8 cellular contexts compared by ENCODE assay signal in the genomic region with DNA sequence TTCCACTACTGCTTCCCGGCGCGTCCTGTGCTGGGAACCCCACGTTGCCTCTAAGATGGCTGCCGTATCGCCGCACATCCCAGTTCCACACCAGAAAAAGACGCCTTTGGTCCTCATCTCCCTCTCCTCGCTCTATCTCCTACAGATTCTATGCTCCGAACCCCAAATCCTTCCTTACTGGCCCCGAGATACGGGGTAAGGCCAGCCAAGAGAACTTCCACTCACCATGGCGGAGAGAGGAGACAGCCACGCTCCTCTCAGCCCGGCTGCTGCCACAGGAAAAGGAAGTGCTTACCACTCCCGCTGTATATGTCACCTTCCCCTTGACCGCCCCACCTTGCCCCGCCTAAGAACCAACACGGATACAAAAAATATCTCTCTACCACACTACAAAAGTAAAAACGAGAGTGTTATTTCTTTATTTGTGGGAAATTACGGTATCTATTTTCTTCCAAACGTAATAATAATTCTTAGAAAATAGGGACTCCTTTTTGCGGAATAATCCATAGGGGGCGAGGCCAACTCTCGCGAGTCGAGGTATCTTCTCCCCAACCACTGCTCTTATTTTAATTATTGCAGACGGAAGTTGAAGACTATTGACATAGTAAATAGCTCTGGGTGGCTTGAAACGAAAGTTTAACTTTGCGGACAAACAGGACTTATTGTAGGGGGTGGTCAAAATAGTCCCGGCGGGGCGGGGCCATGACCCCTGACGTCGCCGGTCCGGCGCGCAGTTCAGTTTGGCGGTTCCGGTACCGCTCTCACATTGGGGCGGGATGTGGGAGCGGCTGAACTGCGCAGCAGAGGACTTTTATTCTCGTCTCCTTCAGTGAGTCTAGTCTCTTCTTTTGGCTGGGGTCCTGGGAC. TPM values are rescaled to one million over a fixed set of nuclear protein-coding genes. Genes with fewer than 3 reads are reported as not detected.
DNase-seq lines count a peak whose midpoint lies in the region; ATAC-seq and TF ChIP-seq lines count a peak whose summit lies in the region.

RPL4 (minus strand) TSS at position 293 of the 867 bp plus-strand sequence; CDS start at position 228, 65 bp downstream.
ZWILCH (plus strand) TSS at position 764 of the 867 bp plus-strand sequence; CDS start at position 777, 13 bp downstream.

- CTCF ChIA-PET in HEK293 (lab: Yijun Ruan, JAX) = interaction anchor here (1.1 to 3.0 kb wide), 3 partner anchors 7 to 115 kb away, joined by 3 to 23 read pairs (median 10); partner anchors contain the start of gene SNAPC5

- DNase-seq in GM06990 (ENCODE audit: extremely low read depth, insufficient read length) (peak; percentile 90), MV-4-11 (lab: John Stamatoyannopoulos, UW) (peak; percentile 90), T follicular helper cell (ENCODE audit: low read depth) (peak; percentile 75), heart left ventricle (peak; percentile 82 to 88 (median 83)), posterior vena cava (ENCODE audit: low spot score) (peak; percentile 95), upper lobe of right lung (peak; percentile 89)

- H3K36me3 ChIP-seq in GM06990 (ENCODE audit: control insufficient read depth, insufficient read depth, low read length) = peaks cover 11% of the 10 kb centered on the region
- peaks cover 42 to 48% of the 10 kb centered on the region in 2 experiments for H3K36me3 ChIP-seq in HEK293 (ENCODE audit: control insufficient read depth in 2 of 2, insufficient read depth in 1 of 2, low read length in 2 of 2)
- H3K36me3 ChIP-seq in heart left ventricle = peaks cover 0 to 37% (median 34%) of the 10 kb centered on the region in 9 donors
- H3K36me3 ChIP-seq in upper lobe of right lung = peaks cover 36% of the 10 kb centered on the region

- peak within 1 kb of the TSS; percentile 99 for H3K4me3 ChIP-seq in GM06990 (replicated peaks; ENCODE audit: low read depth, low read length)
- peak within 1 kb of the TSS; percentile 76 for H3K4me3 ChIP-seq in HEK293 (ENCODE audit: low read depth, low read length)
- peak within 1 kb of the TSS; percentile 47 to 96 (median 86) for H3K4me3 ChIP-seq in heart left ventricle
- H3K4me3 ChIP-seq in upper lobe of right lung = peak within 1 kb of the TSS; percentile 92

- intact Hi-C loops in heart left ventricle (cut with DNase I) = loop anchor here in 2 of 10 donors (2.0 to 5.0 kb wide), 2 partner anchors 118 to 348 kb away; partner anchors contain the start of gene MAP2K1 (in 1 of the 2)
- intact Hi-C loops in posterior vena cava (cut with DNase I) = no loop called here
- intact Hi-C loops in upper lobe of right lung (cut with DNase I) = no loop called here

- H3K27me3 ChIP-seq in GM06990 (replicated peaks; ENCODE audit: control insufficient read depth, insufficient read depth, low read length) (no peaks in the 10 kb centered on the region), heart left ventricle (no peaks in the 10 kb centered on the region), upper lobe of right lung (no peaks in the 10 kb centered on the region)

- H3K27ac ChIP-seq in HEK293 (ENCODE audit: extremely low read depth, low read depth, low read length) = peak within 1 kb of the TSS; percentile 86
- peak within 1 kb of the TSS; percentile 51 for H3K27ac ChIP-seq in adipose tissue (ENCODE audit: low read depth, low read length)
- peak within 1 kb of the TSS; percentile 82 to 97 (median 91) for H3K27ac ChIP-seq in heart left ventricle
- peak within 1 kb of the TSS; percentile 97 for H3K27ac ChIP-seq in upper lobe of right lung

- peaks cover 5% of the 10 kb centered on the region; the same call in 1 of the 2 replicates for H3K4me1 ChIP-seq in HEK293 (ENCODE audit: control insufficient read depth, insufficient read depth, low read length)
- peaks cover 7 to 42% (median 22%) of the 10 kb centered on the region in 12 donors for H3K4me1 ChIP-seq in heart left ventricle
- peaks cover 33% of the 10 kb centered on the region for H3K4me1 ChIP-seq in upper lobe of right lung

- peak; percentile 42 to 84 for TF ChIP-seq POLR2A in heart left ventricle (IDR thresholded peaks at IDR 0.05)

- WGBS in adipose tissue, 3 donors = 0 to 1% (median 0%) methylated on average over 46 of the region's 46 CpGs
- WGBS in heart left ventricle, 4 donors = 0% methylated on average over 46 of the region's 46 CpGs

- TF ChIP-seq CTCF in GM06990 (IDR thresholded peaks at IDR 0.05; ENCODE audit: insufficient read depth, low read length, poor library complexity, severe bottlenecking) (no peak), HEK293 (tag by site-specific recombination; IDR thresholded peaks at IDR 0.05) (peak; percentile 20; the same call in 1 of the 2 replicates), heart left ventricle (IDR thresholded peaks at IDR 0.05) (peak in 1 of 12 donors; percentile 16), upper lobe of right lung (IDR thresholded peaks at IDR 0.05) (no peak)

- POLR2A ChIA-PET in HEK293 (lab: Yijun Ruan, JAX) = interaction anchor here (0.5 to 1.9 kb wide), 17 partner anchors 11 to 1761 kb away, joined by 3 to 8 read pairs (median 3); partner anchors contain the start of genes MAP2K1 and SMAD6

- peak; percentile 94 to 96 (median 94) for ATAC-seq in heart left ventricle
- peak; percentile 95 for ATAC-seq in upper lobe of right lung

- H3K9me3 ChIP-seq in HEK293 (ENCODE audit: control insufficient read depth, insufficient read depth, low read depth, low read length) (no peaks in the 10 kb centered on the region), heart left ventricle (no peaks in the 10 kb centered on the region), upper lobe of right lung (no peaks in the 10 kb centered on the region)

TF ChIP-seq in HEK293, 187 proteins besides CTCF, POLR2A, EP300 and RAD21 (continues in another document):
- TF ChIP-seq, protein P1, sequence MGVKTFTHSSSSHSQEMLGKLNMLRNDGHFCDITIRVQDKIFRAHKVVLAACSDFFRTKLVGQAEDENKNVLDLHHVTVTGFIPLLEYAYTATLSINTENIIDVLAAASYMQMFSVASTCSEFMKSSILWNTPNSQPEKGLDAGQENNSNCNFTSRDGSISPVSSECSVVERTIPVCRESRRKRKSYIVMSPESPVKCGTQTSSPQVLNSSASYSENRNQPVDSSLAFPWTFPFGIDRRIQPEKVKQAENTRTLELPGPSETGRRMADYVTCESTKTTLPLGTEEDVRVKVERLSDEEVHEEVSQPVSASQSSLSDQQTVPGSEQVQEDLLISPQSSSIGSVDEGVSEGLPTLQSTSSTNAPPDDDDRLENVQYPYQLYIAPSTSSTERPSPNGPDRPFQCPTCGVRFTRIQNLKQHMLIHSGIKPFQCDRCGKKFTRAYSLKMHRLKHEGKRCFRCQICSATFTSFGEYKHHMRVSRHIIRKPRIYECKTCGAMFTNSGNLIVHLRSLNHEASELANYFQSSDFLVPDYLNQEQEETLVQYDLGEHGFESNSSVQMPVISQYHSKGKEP (tag by site-specific recombination; IDR thresholded peaks at IDR 0.05) = no peak
- no peak for TF ChIP-seq ZNF585B (tag by site-specific recombination; IDR thresholded peaks at IDR 0.05)
- peak; percentile 41 for TF ChIP-seq ZBTB26 (tag by site-specific recombination; optimal IDR thresholded peaks at IDR 0.05)
- TF ChIP-seq PRDM1 (tag by site-specific recombination; IDR thresholded peaks at IDR 0.05) = no peak
- peak; percentile 53; the same call in 1 of the 2 replicates for TF ChIP-seq ZNF10 (tag by site-specific recombination; IDR thresholded peaks at IDR 0.05)
- no peak for TF ChIP-seq ZNF302 (tag by site-specific recombination; IDR thresholded peaks at IDR 0.05; ENCODE audit: low read depth)
- TF ChIP-seq, protein P2, sequence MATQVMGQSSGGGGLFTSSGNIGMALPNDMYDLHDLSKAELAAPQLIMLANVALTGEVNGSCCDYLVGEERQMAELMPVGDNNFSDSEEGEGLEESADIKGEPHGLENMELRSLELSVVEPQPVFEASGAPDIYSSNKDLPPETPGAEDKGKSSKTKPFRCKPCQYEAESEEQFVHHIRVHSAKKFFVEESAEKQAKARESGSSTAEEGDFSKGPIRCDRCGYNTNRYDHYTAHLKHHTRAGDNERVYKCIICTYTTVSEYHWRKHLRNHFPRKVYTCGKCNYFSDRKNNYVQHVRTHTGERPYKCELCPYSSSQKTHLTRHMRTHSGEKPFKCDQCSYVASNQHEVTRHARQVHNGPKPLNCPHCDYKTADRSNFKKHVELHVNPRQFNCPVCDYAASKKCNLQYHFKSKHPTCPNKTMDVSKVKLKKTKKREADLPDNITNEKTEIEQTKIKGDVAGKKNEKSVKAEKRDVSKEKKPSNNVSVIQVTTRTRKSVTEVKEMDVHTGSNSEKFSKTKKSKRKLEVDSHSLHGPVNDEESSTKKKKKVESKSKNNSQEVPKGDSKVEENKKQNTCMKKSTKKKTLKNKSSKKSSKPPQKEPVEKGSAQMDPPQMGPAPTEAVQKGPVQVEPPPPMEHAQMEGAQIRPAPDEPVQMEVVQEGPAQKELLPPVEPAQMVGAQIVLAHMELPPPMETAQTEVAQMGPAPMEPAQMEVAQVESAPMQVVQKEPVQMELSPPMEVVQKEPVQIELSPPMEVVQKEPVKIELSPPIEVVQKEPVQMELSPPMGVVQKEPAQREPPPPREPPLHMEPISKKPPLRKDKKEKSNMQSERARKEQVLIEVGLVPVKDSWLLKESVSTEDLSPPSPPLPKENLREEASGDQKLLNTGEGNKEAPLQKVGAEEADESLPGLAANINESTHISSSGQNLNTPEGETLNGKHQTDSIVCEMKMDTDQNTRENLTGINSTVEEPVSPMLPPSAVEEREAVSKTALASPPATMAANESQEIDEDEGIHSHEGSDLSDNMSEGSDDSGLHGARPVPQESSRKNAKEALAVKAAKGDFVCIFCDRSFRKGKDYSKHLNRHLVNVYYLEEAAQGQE (tag by site-specific recombination; IDR thresholded peaks at IDR 0.05) = peak; percentile 56
- no peak for TF ChIP-seq ZNF776 (tag by site-specific recombination; IDR thresholded peaks at IDR 0.05; ENCODE audit: borderline replicate concordance)

RNA-seq across cellular contexts. Expression of gene RPL4, which starts in this region (rescaled TPM):
- polyA plus RNA-seq in adipose tissue = 1,000 to 10,000 TPM; 2,182 to 4,121 (median 3,642) TPM
- 1,000 to 10,000 TPM; 1,009 to 1,685 (median 1,364) TPM for total RNA-seq in heart left ventricle
- 1,000 to 10,000 TPM; 1,143 to 4,065 TPM for polyA plus RNA-seq in heart left ventricle
- 1,000 to 10,000 TPM; 1,740 to 1,819 TPM for total RNA-seq in posterior vena cava
- 1,699 TPM for total RNA-seq in upper lobe of right lung

RNA-seq across cellular contexts. Expression of gene ZWILCH, which starts in this region (rescaled TPM):
- 1 to 10 TPM; 1.7 to 7.3 (median 2.7) TPM for polyA plus RNA-seq in adipose tissue
- 1 to 10 TPM; 1.8 to 5.4 (median 2.6) TPM for total RNA-seq in heart left ventricle
- 1 to 10 TPM in 1 of 2 donors, under 1 TPM in 1; 0.53 to 4.7 TPM for polyA plus RNA-seq in heart left ventricle
- total RNA-seq in posterior vena cava = 1 to 10 TPM; 6.4 to 7.5 TPM
- 4.6 TPM for total RNA-seq in upper lobe of right lung

Comparison
In these comparisons a context has a peak if more than half of its experiments do, and no peak if none do; other contexts are left out.
1. Peak in every context shown above with its lines: DNase-seq, ATAC-seq, H3K4me3 ChIP-seq and H3K27ac ChIP-seq.